Comparison of ENCODE assay signal across 35 cellular contexts in genomic region chr4:6589444-6589843, GRCh38.
"Had no signal": no experiment of that assay in that cellular context is flagged by ENCODE, and none has a peak within 500 bp of the region (broad histone marks: within the 10 kb centered on the region; RNA-seq: fewer than 3 reads in every experiment).

No MANE protein-coding gene starts in this region.

- H3K4me3 ChIP-seq: MG63 had no signal

- H3K9me3 ChIP-seq: MG63 had no signal

- H3K36me3 ChIP-seq: MG63 had no signal

- H3K27me3 ChIP-seq: MG63 had no signal

- DNase-seq: Karpas-422, Kasumi-1, MG63, MM.1S, MV-4-11, NCI-H1048, NCI-H1092, NCI-H1092 treated with DMSO at 0.1 percent for 48 hours, NCI-H1105, NCI-H1105 treated with DMSO at 0.1 percent for 48 hours, NCI-H1417, NCI-H1417 treated with DMSO at 0.1 percent for 48 hours, NCI-H1436, NCI-H1436 treated with DMSO at 0.1 percent for 48 hours, NCI-H146, NCI-H1694, NCI-H1694 treated with DMSO at 0.1 percent for 48 hours, NCI-H187, NCI-H187 treated with DMSO at 0.1 percent for 48 hours, NCI-H1930, NCI-H2029, NCI-H2029 treated with DMSO at 0.1 percent for 48 hours, NCI-H2081, NCI-H2081 treated with DMSO at 0.1 percent for 48 hours, NCI-H2107, NCI-H2171, NCI-H2171 treated with DMSO at 0.1 percent for 48 hours, NCI-H2227 treated with DMSO at 0.1 percent for 48 hours, NCI-H226, NCI-H446, NCI-H446 treated with DMSO at 0.1 percent for 48 hours, NCI-H510A, NCI-H510A treated with DMSO at 0.1 percent for 48 hours, NCI-H524, NCI-H524 treated with DMSO at 0.1 percent for 48 hours had no signal
